ENCODE assay signal across 23 cellular contexts in genomic region chr11:73400293-73400692, GRCh38. TPM values are rescaled to one million over a fixed set of nuclear protein-coding genes. Genes with fewer than 3 reads are reported as not detected.
A peak's percentile ranks its signal among the peaks of the same experiment; 100 is the strongest.
DNase-seq lines count a peak whose midpoint lies in the region; ATAC-seq and TF ChIP-seq lines count a peak whose summit lies in the region.
"Had no signal": no experiment of that assay in that cellular context is flagged by ENCODE, and none has a peak within 500 bp of the region (broad histone marks: within the 10 kb centered on the region; RNA-seq: fewer than 3 reads in every experiment).

No MANE protein-coding gene starts in this region.

- no peak overlapping the region for H3K9ac ChIP-seq in neural cell (ENCODE audit: low read length)

- H3K9me3 ChIP-seq in left ventricle myocardium inferior (replicated peaks), result no peaks in the 10 kb centered on the region
- H3K9me3 ChIP-seq in T-helper 17 cell (ENCODE audit: control insufficient read depth, low read length, poor library complexity, severe bottlenecking), result no peaks in the 10 kb centered on the region
- H3K9me3 ChIP-seq in neural cell (ENCODE audit: low read length), result no peaks in the 10 kb centered on the region
- H3K9me3 ChIP-seq in gastroesophageal sphincter, result no peaks in the 10 kb centered on the region
- H3K9me3 ChIP-seq: adrenal gland, esophagus squamous epithelium, psoas muscle, upper lobe of right lung had no signal

- intact Hi-C loops in left ventricle myocardium inferior (cut with micrococcal nuclease) (loop anchor here (10.0 kb wide), 1 partner anchor 215 kb away; no protein-coding TSS in a partner anchor), Right ventricle myocardium inferior (cut with DNase I) (loop anchor here (5.0 to 10.0 kb wide), 3 partner anchors 127 to 225 kb away; partner anchors contain the start of gene FAM168A)

- DNase-seq in left ventricle myocardium inferior (no peak), Right ventricle myocardium inferior (ENCODE audit: missing footprints) (no peak), T-helper 17 cell (no peak), ecto neural progenitor cell (ENCODE audit: low spot score) (no peak)
- no peak for DNase-seq in stimulated activated CD4-positive, alpha-beta T cell treated with anti-CD3 and anti-CD28 coated beads, Interleukin-4, amount 100 ng/mL, for 4 hours
- DNase-seq: activated CD4-positive, CD25-positive, alpha-beta regulatory T cell treated with anti-CD3 and anti-CD28 coated beads, Interleukin-2, amount 50 U/mL, for 72 hours; activated naive CD4-positive, alpha-beta T cell; activated T-cell treated with anti-CD3 and anti-CD28 coated beads, Interleukin-2, amount 50 U/mL, for 1 hour; effector memory CD4-positive, alpha-beta T cell; esophagus squamous epithelium; hypothalamus; left ventricle myocardium superior; NCI-H1417; NCI-H2081 treated with DMSO at 0.1 percent for 48 hours; NCI-H446 treated with DMSO at 0.1 percent for 48 hours; psoas muscle; SHP77 had no signal

- no peak overlapping the region for H2AFZ ChIP-seq in neural cell (ENCODE audit: low read depth, low read length)

- no peak for TF ChIP-seq EP300 in neural cell (conservative IDR thresholded peaks at IDR 0.05; ENCODE audit: poor library complexity, severe bottlenecking)
- TF ChIP-seq EP300 in gastroesophageal sphincter (IDR thresholded peaks at IDR 0.05), result no peak

- H4K20me1 ChIP-seq in neural cell (ENCODE audit: insufficient read depth), result no peaks in the 10 kb centered on the region

- H3K4me1 ChIP-seq in left ventricle myocardium inferior (peaks cover 34% of the 10 kb centered on the region), gastroesophageal sphincter (peaks cover 0 to 25% (median 0%) of the 10 kb centered on the region in 3 donors)
- H3K4me1 ChIP-seq: adrenal gland, esophagus squamous epithelium, upper lobe of right lung had no signal

- no peaks in the 10 kb centered on the region for H3K36me3 ChIP-seq in left ventricle myocardium inferior
- peaks cover 6% of the 10 kb centered on the region for H3K36me3 ChIP-seq in neural cell (ENCODE audit: insufficient read depth, low read length)
- H3K36me3 ChIP-seq in gastroesophageal sphincter, result peaks cover 0 to 9% of the 10 kb centered on the region in 2 donors

- H3K9me2 ChIP-seq in neural cell (ENCODE audit: insufficient read depth, low read length), result no peaks in the 10 kb centered on the region

- no peak for TF ChIP-seq POLR2A in gastroesophageal sphincter (IDR thresholded peaks at IDR 0.05)

- no peak for TF ChIP-seq CTCF in left ventricle myocardium inferior (IDR thresholded peaks at IDR 0.05; ENCODE audit: borderline replicate concordance)
- TF ChIP-seq CTCF in neural cell (IDR thresholded peaks at IDR 0.05; ENCODE audit: poor library complexity, severe bottlenecking), result no peak
- TF ChIP-seq CTCF in gastroesophageal sphincter (IDR thresholded peaks at IDR 0.05), result no peak

- ATAC-seq in Right ventricle myocardium inferior (no peak), T-helper 17 cell (peak; percentile 6), gastroesophageal sphincter (no peak), HG02610 (IDR thresholded peaks at IDR 0.05; ENCODE audit: unreplicated experiment) (no peak)
- ATAC-seq: HCT116, left ventricle myocardium superior, psoas muscle, upper lobe of right lung had no signal

- TF ChIP-seq RAD21 in neural cell (conservative IDR thresholded peaks at IDR 0.05), result no peak

- H3K27me3 ChIP-seq in left ventricle myocardium inferior (ENCODE audit: low read depth), result no peaks in the 10 kb centered on the region
- no peaks in the 10 kb centered on the region for H3K27me3 ChIP-seq in neural cell (ENCODE audit: insufficient read depth, low read depth, low read length)
- H3K27me3 ChIP-seq in gastroesophageal sphincter, result no peaks in the 10 kb centered on the region
- H3K27me3 ChIP-seq: adrenal gland, esophagus squamous epithelium, upper lobe of right lung had no signal

- no peak overlapping the region for H3K4me3 Mint-ChIP-seq in T-helper 17 cell

- no peaks in the 10 kb centered on the region for H3K79me2 ChIP-seq in neural cell (replicated peaks; ENCODE audit: insufficient read depth, low read length)

- H3K36me3 Mint-ChIP-seq in T-helper 17 cell (ENCODE audit: low read depth), result no peaks in the 10 kb centered on the region

- H3F3A ChIP-seq in neural cell (ENCODE audit: insufficient read depth, low read length, poor library complexity, severe bottlenecking), result no peaks in the 10 kb centered on the region

- H3K4me3 ChIP-seq in left ventricle myocardium inferior (no peak overlapping the region), neural cell (ENCODE audit: low read length) (no peak overlapping the region), gastroesophageal sphincter (no peak overlapping the region)
- H3K4me3 ChIP-seq: adrenal gland, esophagus squamous epithelium, psoas muscle, upper lobe of right lung had no signal

- no peaks in the 10 kb centered on the region for H3K27me3 Mint-ChIP-seq in T-helper 17 cell

- H3K4me1 Mint-ChIP-seq in T-helper 17 cell, result peaks cover 13% of the 10 kb centered on the region

- 85 to 100% methylated on average over 2 to 4 of the region's 6 CpGs for WGBS in gastroesophageal sphincter (ENCODE audit: low coverage in 1 of 2), 2 donors

- no peak overlapping the region for H3K4me2 ChIP-seq in neural cell (ENCODE audit: low read length)

- peak overlapping the region; percentile 89 for H3K27ac Mint-ChIP-seq in T-helper 17 cell

- H3K27ac ChIP-seq in left ventricle myocardium inferior (replicated peaks) (peak overlapping the region; percentile 45), neural cell (ENCODE audit: low read length) (no peak overlapping the region), gastroesophageal sphincter (no peak overlapping the region)
- H3K27ac ChIP-seq: adrenal gland, esophagus squamous epithelium, upper lobe of right lung had no signal

TF ChIP-seq in neural cell, 6 proteins besides CTCF, POLR2A, EP300 and RAD21:
- peak; percentile 17 for TF ChIP-seq POLR2AphosphoS5 (IDR thresholded peaks at IDR 0.05)
- TF ChIP-seq TAF1 (IDR thresholded peaks at IDR 0.05; ENCODE audit: low read depth), result no peak
- no peak for TF ChIP-seq MXI1 (conservative IDR thresholded peaks at IDR 0.05; ENCODE audit: poor library complexity, severe bottlenecking)
- no peak for TF ChIP-seq SMC3 (conservative IDR thresholded peaks at IDR 0.05; ENCODE audit: poor library complexity)
- TF ChIP-seq REST (IDR thresholded peaks at IDR 0.05; ENCODE audit: borderline replicate concordance), result no peak
- no peak for TF ChIP-seq EZH2 (IDR thresholded peaks at IDR 0.05; ENCODE audit: borderline replicate concordance, insufficient read depth, low read length, poor library complexity, severe bottlenecking)

RNA-seq across cellular contexts. Expression of gene RELT, which starts 24.1 kb away (rescaled TPM):
- total RNA-seq in left ventricle myocardium inferior, result 1.6 TPM
- 2.3 TPM for total RNA-seq in Right ventricle myocardium inferior
- total RNA-seq in T-helper 17 cell, result 100 to 1,000 TPM; 139 to 169 TPM
- 12.4 and 13.0 TPM in 2 replicates for polyA plus RNA-seq in neural cell
- 7.8 and 8.2 TPM in 2 replicates for polyA minus RNA-seq in neural cell
- 1 to 10 TPM; 2.3 to 5.7 (median 3.5) TPM for total RNA-seq in gastroesophageal sphincter

Comparison
In these comparisons a context has a peak if more than half of its experiments do, and no peak if none do; other contexts are left out.
1. RNA of gene RELT, which starts 24.1 kb away (total RNA-seq): 139 to 169 TPM in T-helper 17 cell; 2.3 to 5.7 TPM in gastroesophageal sphincter, 2.3 TPM in Right ventricle myocardium inferior (single experiment) and 1.6 TPM in left ventricle myocardium inferior (single experiment); every median in the first group is over 10 times any median in the second.